ENCODE assay signal across 8 cellular contexts in the genomic region with DNA sequence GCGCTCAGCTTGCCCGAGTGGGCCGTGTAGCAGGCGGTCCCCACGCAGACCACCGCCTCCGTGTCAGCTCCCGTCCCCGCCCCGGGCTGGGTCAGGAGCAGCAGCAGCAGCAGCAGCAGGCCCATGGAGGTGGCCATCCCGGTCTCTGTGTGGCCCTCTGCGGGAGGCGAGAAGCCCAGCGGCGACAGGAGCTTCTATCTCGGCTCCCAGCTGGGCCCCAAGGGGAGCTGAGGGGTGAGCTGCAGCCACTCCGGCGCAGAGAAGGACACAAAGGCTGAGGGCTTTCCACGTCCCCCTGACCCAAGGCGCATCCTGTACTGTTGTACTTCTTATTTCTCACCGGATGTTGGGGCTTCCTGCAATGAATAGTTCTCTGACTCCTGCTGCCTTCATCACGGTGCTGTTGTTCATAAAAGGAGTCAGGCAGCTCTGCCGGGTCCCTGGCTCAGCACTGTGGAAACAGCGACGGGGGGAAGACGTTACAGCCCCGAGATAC. TPM values are rescaled to one million over a fixed set of nuclear protein-coding genes. Genes with fewer than 3 reads are reported as not detected.
DNase-seq lines count a peak whose midpoint lies in the region; ATAC-seq and TF ChIP-seq lines count a peak whose summit lies in the region.

A gene with protein sequence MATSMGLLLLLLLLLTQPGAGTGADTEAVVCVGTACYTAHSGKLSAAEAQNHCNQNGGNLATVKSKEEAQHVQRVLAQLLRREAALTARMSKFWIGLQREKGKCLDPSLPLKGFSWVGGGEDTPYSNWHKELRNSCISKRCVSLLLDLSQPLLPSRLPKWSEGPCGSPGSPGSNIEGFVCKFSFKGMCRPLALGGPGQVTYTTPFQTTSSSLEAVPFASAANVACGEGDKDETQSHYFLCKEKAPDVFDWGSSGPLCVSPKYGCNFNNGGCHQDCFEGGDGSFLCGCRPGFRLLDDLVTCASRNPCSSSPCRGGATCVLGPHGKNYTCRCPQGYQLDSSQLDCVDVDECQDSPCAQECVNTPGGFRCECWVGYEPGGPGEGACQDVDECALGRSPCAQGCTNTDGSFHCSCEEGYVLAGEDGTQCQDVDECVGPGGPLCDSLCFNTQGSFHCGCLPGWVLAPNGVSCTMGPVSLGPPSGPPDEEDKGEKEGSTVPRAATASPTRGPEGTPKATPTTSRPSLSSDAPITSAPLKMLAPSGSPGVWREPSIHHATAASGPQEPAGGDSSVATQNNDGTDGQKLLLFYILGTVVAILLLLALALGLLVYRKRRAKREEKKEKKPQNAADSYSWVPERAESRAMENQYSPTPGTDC (minus strand): TSS at position 269 of the 496 bp plus-strand sequence. CDS start 132 bp downstream, at position 137.

- intact Hi-C loops in psoas muscle (cut with DNase I): loop anchor here in 1 of 2 donors (5.0 kb wide), 1 partner anchor 34 kb away; no protein-coding TSS in a partner anchor

- no peak for TF ChIP-seq CTCF in fibroblast of pulmonary artery (IDR thresholded peaks at IDR 0.05; ENCODE audit: low read length, missing control alignments)
- no peak for TF ChIP-seq CTCF in psoas muscle (IDR thresholded peaks at IDR 0.05)

- no peaks in the 10 kb centered on the region for H3K27me3 ChIP-seq in psoas muscle (ENCODE audit: insufficient read depth in 3 of 3, low read length in 2 of 3)

- no peaks in the 10 kb centered on the region for H3K36me3 ChIP-seq in psoas muscle (ENCODE audit: insufficient read depth in 1 of 2, low read depth in 1 of 2)

- H3K4me3 ChIP-seq in fibroblast of pulmonary artery (replicated peaks; ENCODE audit: low read depth, low read length) (no peak within 1 kb of the TSS), psoas muscle (peak within 1 kb of the TSS; percentile 67)

- no peaks in the 10 kb centered on the region for H3K4me1 ChIP-seq in psoas muscle

- no peaks in the 10 kb centered on the region for H3K9me3 ChIP-seq in psoas muscle

- peak; percentile 61 for ATAC-seq in GM18907 (IDR thresholded peaks at IDR 0.05; ENCODE audit: unreplicated experiment)
- ATAC-seq in psoas muscle: peak; percentile 21 to 56 (median 37)
- ATAC-seq in GM21526 (IDR thresholded peaks at IDR 0.05; ENCODE audit: low FRiP score, unreplicated experiment): no peak
- no peak for ATAC-seq in GM21717 (IDR thresholded peaks at IDR 0.05; ENCODE audit: unreplicated experiment)

- H3K27ac ChIP-seq in psoas muscle: peak within 1 kb of the TSS; percentile 82

- WGBS in psoas muscle, 3 donors: 62 to 69% (median 66%) methylated on average over 27 of the region's 27 CpGs

- DNase-seq in NOMO-1 treated with DMSO at 0.1 percent for 48 hours (lab: John Stamatoyannopoulos, UW; ENCODE audit: unreplicated experiment): peak; percentile 42
- peak; percentile 70 for DNase-seq in fibroblast of pulmonary artery (ENCODE audit: low read depth)
- DNase-seq in psoas muscle: no peak
- DNase-seq in NCI-H2107 treated with DMSO at 0.1 percent for 48 hours (lab: John Stamatoyannopoulos, UW; ENCODE audit: unreplicated experiment): no peak
- no peak for DNase-seq in NCI-H2227 treated with DMSO at 0.1 percent for 48 hours (lab: John Stamatoyannopoulos, UW)

RNA-seq across cellular contexts. Expression of the gene that starts here (rescaled TPM):
- 10 to 100 TPM; 17.6 to 35.7 (median 34.6) TPM for total RNA-seq in psoas muscle
- polyA plus RNA-seq in psoas muscle: 10 to 100 TPM in 1 of 3 donors, 1 to 10 TPM in 2; 7.7 to 15.5 (median 9.5) TPM

Comparison
In these comparisons a context has a peak if more than half of its experiments do, and no peak if none do; other contexts are left out.
1. ATAC-seq: peak in GM18907 (single experiment) and psoas muscle (4 of 4); none in GM21526 (single experiment) and GM21717 (single experiment).
2. DNase-seq: peak in NOMO-1 treated with DMSO at 0.1 percent for 48 hours (single experiment) and fibroblast of pulmonary artery (single experiment); none in psoas muscle (0 of 2), NCI-H2107 treated with DMSO at 0.1 percent for 48 hours (single experiment) and NCI-H2227 treated with DMSO at 0.1 percent for 48 hours (single experiment).